15 cellular contexts compared by ENCODE assay signal in genomic region chr3:164539215-164539614, GRCh38.
"Had no signal": no experiment of that assay in that cellular context is flagged by ENCODE, and none has a peak within 500 bp of the region (broad histone marks: within the 10 kb centered on the region; RNA-seq: fewer than 3 reads in every experiment).

No MANE protein-coding gene starts in this region.

- DNase-seq: activated CD4-positive, alpha-beta memory T cell treated with anti-CD3 and anti-CD28 coated beads for 36 hours; activated CD4-positive, alpha-beta T cell treated with anti-CD3 and anti-CD28 coated beads for 1 hour; activated CD8-positive, alpha-beta memory T cell treated with anti-CD3 and anti-CD28 coated beads, Interleukin-2, amount 10 ng/mL, durations not matched to agents 7 days and 5 days; activated naive CD4-positive, alpha-beta T cell treated with anti-CD3 and anti-CD28 coated beads, Interleukin-2, amount 50 U/mL, for 16 hours; activated T-cell treated with anti-CD3 and anti-CD28 coated beads, Interleukin-2, amount 50 U/mL, for 1 hour; adrenal gland; erythroblast; gastrocnemius medialis; heart right ventricle; midbrain; right lobe of liver; stimulated activated CD4-positive, alpha-beta T cell treated with anti-CD3 and anti-CD28 coated beads, Interleukin-4, amount 100 ng/mL, for 4 hours; stimulated activated CD8-positive, alpha-beta memory T cell treated with anti-CD3 and anti-CD28 coated beads, Interleukin-4, amount 100 ng/mL, for 48 hours; stimulated activated naive CD8-positive, alpha-beta T cell treated with anti-CD3 and anti-CD28 coated beads, Interleukin-15, Interleukin-2, amounts not matched to agents 100 U/mL and 50 U/mL, for 24 hours; upper lobe of right lung had no signal

- H3K36me3 Mint-ChIP-seq: activated CD4-positive, alpha-beta memory T cell treated with anti-CD3 and anti-CD28 coated beads for 36 hours; activated CD8-positive, alpha-beta memory T cell treated with anti-CD3 and anti-CD28 coated beads, Interleukin-2, amount 10 ng/mL, durations not matched to agents 7 days and 5 days had no signal

- ATAC-seq: activated CD8-positive, alpha-beta memory T cell treated with anti-CD3 and anti-CD28 coated beads, Interleukin-2, amount 10 ng/mL, durations not matched to agents 7 days and 5 days; gastrocnemius medialis; heart right ventricle; right lobe of liver; stimulated activated naive CD8-positive, alpha-beta T cell treated with anti-CD3 and anti-CD28 coated beads, Interleukin-15, Interleukin-2, amounts not matched to agents 100 U/mL and 50 U/mL, for 24 hours; upper lobe of right lung had no signal

- H3K4me3 Mint-ChIP-seq: activated CD4-positive, alpha-beta memory T cell treated with anti-CD3 and anti-CD28 coated beads for 36 hours; activated CD8-positive, alpha-beta memory T cell treated with anti-CD3 and anti-CD28 coated beads, Interleukin-2, amount 10 ng/mL, durations not matched to agents 7 days and 5 days had no signal

- H3K27me3 Mint-ChIP-seq: activated CD4-positive, alpha-beta memory T cell treated with anti-CD3 and anti-CD28 coated beads for 36 hours; activated CD8-positive, alpha-beta memory T cell treated with anti-CD3 and anti-CD28 coated beads, Interleukin-2, amount 10 ng/mL, durations not matched to agents 7 days and 5 days had no signal

- H3K4me1 Mint-ChIP-seq: activated CD8-positive, alpha-beta memory T cell treated with anti-CD3 and anti-CD28 coated beads, Interleukin-2, amount 10 ng/mL, durations not matched to agents 7 days and 5 days had no signal

- H3K27ac Mint-ChIP-seq: activated CD4-positive, alpha-beta memory T cell treated with anti-CD3 and anti-CD28 coated beads for 36 hours; activated CD8-positive, alpha-beta memory T cell treated with anti-CD3 and anti-CD28 coated beads, Interleukin-2, amount 10 ng/mL, durations not matched to agents 7 days and 5 days had no signal
